30 cellular contexts compared by ENCODE assay signal in genomic region chr20:62730481-62730880, GRCh38. TPM values are rescaled to one million over a fixed set of nuclear protein-coding genes. Genes with fewer than 3 reads are reported as not detected.
"Had no signal": no experiment of that assay in that cellular context is flagged by ENCODE, and none has a peak within 500 bp of the region (broad histone marks: within the 10 kb centered on the region; RNA-seq: fewer than 3 reads in every experiment).

No MANE protein-coding gene starts in this region.

- H3K27me3 ChIP-seq: hepatocyte had no signal

- H3K36me3 Mint-ChIP-seq: natural killer cell, neural progenitor cell had no signal

- H3K4me1 ChIP-seq: esophagus squamous epithelium, neural progenitor cell, tibial nerve had no signal

- H3K4me3 ChIP-seq: esophagus squamous epithelium, hepatocyte, lung, neural progenitor cell, spleen, tibial nerve had no signal

- H3K9me3 Mint-ChIP-seq: activated CD4-positive, alpha-beta memory T cell treated with anti-CD3 and anti-CD28 coated beads, Interleukin-2, amount 10 ng/mL, durations not matched to agents 7 days and 5 days; activated CD4-positive, alpha-beta T cell treated with anti-CD3 and anti-CD28 coated beads, Interleukin-2, amount 10 ng/mL, durations not matched to agents 7 days and 5 days; activated T-cell treated with anti-CD3 and anti-CD28 coated beads, Interleukin-2, amount 50 U/mL, for 4 hours; activated T-helper 2 cell treated with anti-CD3 and anti-CD28 coated beads, Interferon-gamma antibody, Interleukin-2, Interleukin-4, amounts not matched to agents 10 μg/mL and 5 μg/mL and 100 μg/mL, durations not matched to agents 14 hours and 24 hours and 36 hours; natural killer cell; T-helper 1 cell treated with Interleukin-12 subunit alpha and Interleukin-12 subunit beta and Interleukin-4 antibody, amounts not matched to agents 30 μg/mL and 1 μg/mL, for 36 hours had no signal

- H3K27ac ChIP-seq: esophagus squamous epithelium, hepatocyte, neural progenitor cell, spleen, tibial nerve, WERI-Rb-1 had no signal

- H3K4me3 Mint-ChIP-seq: activated CD4-positive, alpha-beta memory T cell treated with anti-CD3 and anti-CD28 coated beads, Interleukin-2, amount 10 ng/mL, durations not matched to agents 7 days and 5 days; activated CD4-positive, alpha-beta T cell treated with anti-CD3 and anti-CD28 coated beads, Interleukin-2, amount 10 ng/mL, durations not matched to agents 7 days and 5 days; activated T-cell treated with anti-CD3 and anti-CD28 coated beads, Interleukin-2, amount 50 U/mL, for 4 hours; natural killer cell; neural progenitor cell; T-helper 1 cell treated with Interleukin-12 subunit alpha and Interleukin-12 subunit beta and Interleukin-4 antibody, amounts not matched to agents 30 μg/mL and 1 μg/mL, for 36 hours had no signal

- H3K36me3 ChIP-seq: esophagus squamous epithelium, neural progenitor cell, spleen, tibial nerve, WERI-Rb-1 had no signal

- ATAC-seq: activated CD4-positive, CD25-positive, alpha-beta regulatory T cell treated with anti-CD3 and anti-CD28 coated beads, Interleukin-2, amount 50 U/mL, for 24 hours; activated T-cell treated with anti-CD3 and anti-CD28 coated beads, Interleukin-2, amount 50 U/mL, for 4 hours; left colon; natural killer cell; right cardiac atrium had no signal

- H3K27ac Mint-ChIP-seq: activated CD4-positive, alpha-beta memory T cell treated with anti-CD3 and anti-CD28 coated beads, Interleukin-2, amount 10 ng/mL, durations not matched to agents 7 days and 5 days; activated CD4-positive, alpha-beta T cell treated with anti-CD3 and anti-CD28 coated beads, Interleukin-2, amount 10 ng/mL, durations not matched to agents 7 days and 5 days; activated T-helper 2 cell treated with anti-CD3 and anti-CD28 coated beads, Interferon-gamma antibody, Interleukin-2, Interleukin-4, amounts not matched to agents 10 μg/mL and 5 μg/mL and 100 μg/mL, durations not matched to agents 14 hours and 24 hours and 36 hours; natural killer cell; neural progenitor cell; T-helper 1 cell treated with Interleukin-12 subunit alpha and Interleukin-12 subunit beta and Interleukin-4 antibody, amounts not matched to agents 30 μg/mL and 1 μg/mL, for 36 hours had no signal

- H3K9me3 ChIP-seq: esophagus squamous epithelium, spleen had no signal

- DNase-seq: activated CD4-positive, alpha-beta memory T cell treated with anti-CD3 and anti-CD28 coated beads, Interleukin-2, amount 10 ng/mL, durations not matched to agents 7 days and 5 days; activated CD4-positive, alpha-beta T cell treated with anti-CD3 and anti-CD28 coated beads, Interleukin-2, amount 10 ng/mL, durations not matched to agents 7 days and 5 days; activated CD8-positive, alpha-beta memory T cell treated with anti-CD3 and anti-CD28 coated beads, Interleukin-2, amount 50 U/mL, for 48 hours; activated naive CD4-positive, alpha-beta T cell; activated T-cell treated with anti-CD3 and anti-CD28 coated beads, Interleukin-2, amount 50 U/mL, for 4 hours; anterior cingulate cortex; dermis blood vessel endothelial cell; effector CD4-positive, alpha-beta T cell; esophagus squamous epithelium; foreskin melanocyte; left colon; mesendoderm; natural killer cell; occipital lobe; spleen; stimulated activated CD4-positive, alpha-beta T cell treated with anti-CD3 and anti-CD28 coated beads, Interleukin-2, amount 100 ng/mL, for 48 hours; stimulated activated naive CD4-positive, alpha-beta T cell treated with Interleukin-2 at 50 U/mL for 16 hours; SW 1271; T-helper 9 cell had no signal

RNA-seq across cellular contexts. Expression of gene NTSR1, which starts 21.8 kb away (rescaled TPM):
- total RNA-seq: activated CD4-positive, alpha-beta memory T cell treated with anti-CD3 and anti-CD28 coated beads, Interleukin-2, amount 10 ng/mL, durations not matched to agents 7 days and 5 days; activated T-helper 2 cell treated with anti-CD3 and anti-CD28 coated beads, Interferon-gamma antibody, Interleukin-2, Interleukin-4, amounts not matched to agents 10 μg/mL and 5 μg/mL and 100 μg/mL, durations not matched to agents 14 hours and 24 hours and 36 hours; bronchial epithelial cell; dermis blood vessel endothelial cell; ureter had no signal
- polyA plus RNA-seq: hepatocyte, right cardiac atrium had no signal
